Comparison of ENCODE assay signal across 23 cellular contexts in genomic region chr15:63263519-63263918, GRCh38. TPM values are rescaled to one million over a fixed set of nuclear protein-coding genes. Genes with fewer than 3 reads are reported as not detected.
DNase-seq lines count a peak whose midpoint lies in the region; ATAC-seq and TF ChIP-seq lines count a peak whose summit lies in the region.
"Had no signal": no experiment of that assay in that cellular context is flagged by ENCODE, and none has a peak within 500 bp of the region (broad histone marks: within the 10 kb centered on the region; RNA-seq: fewer than 3 reads in every experiment).

No MANE protein-coding gene starts in this region.

- H3K27ac Mint-ChIP-seq in CD4-positive, alpha-beta T cell: peak overlapping the region; percentile 51
- H3K27ac Mint-ChIP-seq in brain: peak overlapping the region in 3 of 5 experiments; percentile 1 to 61 (median 34)
- H3K27ac Mint-ChIP-seq: CD14-positive monocyte had no signal

- no peak overlapping the region for H3K4me3 ChIP-seq in H7 (ENCODE audit: insufficient read depth, low read depth, low read length)

- no peak for DNase-seq in CD4-positive, alpha-beta T cell
- DNase-seq in H7 (peak; percentile 10), mucosa of gallbladder (ENCODE audit: low spot score) (peak; percentile 23), cortex of kidney (lab: John Stamatoyannopoulos, UW) (no peak), NCI-H2171 treated with DMSO at 0.1 percent for 48 hours (lab: John Stamatoyannopoulos, UW) (no peak), germinal center (ENCODE audit: low spot score) (no peak)
- DNase-seq: AML-193, DMS153, GDM1, MM.1S, NCI-H1092, NCI-H146, NCI-H2029 treated with DMSO at 0.1 percent for 48 hours, NCI-H446 treated with DMSO at 0.1 percent for 48 hours, NCI-H748 treated with DMSO at 0.1 percent for 48 hours, PC-3, SIG-M5 had no signal

- H3K36me3 Mint-ChIP-seq in CD4-positive, alpha-beta T cell (ENCODE audit: low read depth): peaks cover 85% of the 10 kb centered on the region
- H3K36me3 Mint-ChIP-seq in brain: peaks cover 54% of the 10 kb centered on the region

- no peaks in the 10 kb centered on the region for H3K9me3 ChIP-seq in CD4-positive, alpha-beta T cell (ENCODE audit: control insufficient read depth, low read length)

- H3K27ac ChIP-seq in CD4-positive, alpha-beta T cell (ENCODE audit: low read depth, low read length): no peak overlapping the region
- H3K27ac ChIP-seq: HL-60, RWPE1 had no signal

- POLR2A ChIA-PET in CD4-positive, alpha-beta T cell (lab: Charles Lee): no interaction called here

- no peaks in the 10 kb centered on the region for H3K27me3 ChIP-seq in CD4-positive, alpha-beta T cell (ENCODE audit: control insufficient read depth, insufficient read depth, low read length)
- no peaks in the 10 kb centered on the region for H3K27me3 ChIP-seq in H7 (ENCODE audit: control insufficient read depth, insufficient read depth, low read length)

- no peak for ATAC-seq in CD4-positive, alpha-beta T cell (ENCODE audit: poor library complexity)
- no peak for ATAC-seq in SK-N-SH treated with all-trans-retinoic acid at 6 μM for 48 hours
- ATAC-seq: HCT116, PC-3 had no signal

- no peaks in the 10 kb centered on the region for H3K4me1 Mint-ChIP-seq in CD4-positive, alpha-beta T cell (ENCODE audit: low read depth)
- H3K4me1 Mint-ChIP-seq in brain: peaks cover 22% of the 10 kb centered on the region

- no peak for TF ChIP-seq CTCF in CD4-positive, alpha-beta T cell (IDR thresholded peaks at IDR 0.05)
- no peak for TF ChIP-seq CTCF in brain (conservative IDR thresholded peaks at IDR 0.05)

- intact Hi-C loops in CD4-positive, alpha-beta T cell (cut with DNase I, micrococcal nuclease): loop anchor here in 1 of 2 experiments (5.0 kb wide), 1 partner anchor 36 kb away; no protein-coding TSS in a partner anchor

- H3K27me3 Mint-ChIP-seq in CD4-positive, alpha-beta T cell: no peaks in the 10 kb centered on the region
- H3K27me3 Mint-ChIP-seq in brain: no peaks in the 10 kb centered on the region

- no peaks in the 10 kb centered on the region for H3K9me3 Mint-ChIP-seq in CD4-positive, alpha-beta T cell
- peaks cover 0 to 3% (median 0%) of the 10 kb centered on the region in 5 experiments for H3K9me3 Mint-ChIP-seq in brain

- CTCF ChIA-PET in CD4-positive, alpha-beta T cell (lab: Charles Lee): no interaction called here

- no peak overlapping the region for H3K4me3 Mint-ChIP-seq in CD4-positive, alpha-beta T cell
- peak overlapping the region in 1 of 5 experiments; percentile 23 for H3K4me3 Mint-ChIP-seq in brain
- H3K4me3 Mint-ChIP-seq: CD14-positive monocyte had no signal

- H3K36me3 ChIP-seq in H7 (replicated peaks; ENCODE audit: control insufficient read depth, insufficient read depth, low read length): no peaks in the 10 kb centered on the region

TF ChIP-seq in SK-N-SH treated with all-trans-retinoic acid at 6 μM for 48 hours, 23 proteins besides CTCF, POLR2A, EP300 and RAD21:
- TF ChIP-seq ARNTL (CRISPR knock-in tag; IDR thresholded peaks at IDR 0.05; ENCODE audit: borderline replicate concordance, low read depth) (no peak), ZC3H10 (CRISPR knock-in tag; IDR thresholded peaks at IDR 0.05) (no peak), POU6F1 (CRISPR knock-in tag; IDR thresholded peaks at IDR 0.05; ENCODE audit: borderline replicate concordance, low read depth) (no peak), TCF4 (CRISPR knock-in tag; IDR thresholded peaks at IDR 0.05; ENCODE audit: borderline replicate concordance) (no peak), ZNF70 (CRISPR knock-in tag; IDR thresholded peaks at IDR 0.05) (no peak), ZNF565 (CRISPR knock-in tag; conservative IDR thresholded peaks at IDR 0.05; ENCODE audit: low read depth) (no peak), TOX (CRISPR knock-in tag; IDR thresholded peaks at IDR 0.05; ENCODE audit: borderline replicate concordance) (no peak), ZFP3 (CRISPR knock-in tag; IDR thresholded peaks at IDR 0.05) (no peak), CREB5 (CRISPR knock-in tag; IDR thresholded peaks at IDR 0.05; ENCODE audit: low read depth) (no peak), BACH2 (CRISPR knock-in tag; IDR thresholded peaks at IDR 0.05; ENCODE audit: borderline replicate concordance) (no peak)

RNA-seq across cellular contexts. Expression of gene APH1B, which starts 13.9 kb away (rescaled TPM):
- 10 to 100 TPM in 1 of 2 experiments, 1 to 10 TPM in 1; 9.3 to 11.6 TPM for total RNA-seq in CD4-positive, alpha-beta T cell
- 5.8 and 7.1 TPM in 2 replicates for total RNA-seq in H7 (2014; rRNA removed; shearing (Covaris generic))
- polyA plus RNA-seq in brain (ENCODE audit: insufficient read depth, low read depth, low replicate concordance): 12.2 TPM
- 28.1 TPM for total RNA-seq in mucosa of gallbladder

Comparison
In these comparisons a context has a peak if more than half of its experiments do, and no peak if none do; other contexts are left out.
1. DNase-seq: peak in H7 (single experiment) and mucosa of gallbladder (single experiment); none in CD4-positive, alpha-beta T cell (0 of 10), cortex of kidney (single experiment), NCI-H2171 treated with DMSO at 0.1 percent for 48 hours (single experiment) and germinal center (single experiment).